In the genomic region with DNA sequence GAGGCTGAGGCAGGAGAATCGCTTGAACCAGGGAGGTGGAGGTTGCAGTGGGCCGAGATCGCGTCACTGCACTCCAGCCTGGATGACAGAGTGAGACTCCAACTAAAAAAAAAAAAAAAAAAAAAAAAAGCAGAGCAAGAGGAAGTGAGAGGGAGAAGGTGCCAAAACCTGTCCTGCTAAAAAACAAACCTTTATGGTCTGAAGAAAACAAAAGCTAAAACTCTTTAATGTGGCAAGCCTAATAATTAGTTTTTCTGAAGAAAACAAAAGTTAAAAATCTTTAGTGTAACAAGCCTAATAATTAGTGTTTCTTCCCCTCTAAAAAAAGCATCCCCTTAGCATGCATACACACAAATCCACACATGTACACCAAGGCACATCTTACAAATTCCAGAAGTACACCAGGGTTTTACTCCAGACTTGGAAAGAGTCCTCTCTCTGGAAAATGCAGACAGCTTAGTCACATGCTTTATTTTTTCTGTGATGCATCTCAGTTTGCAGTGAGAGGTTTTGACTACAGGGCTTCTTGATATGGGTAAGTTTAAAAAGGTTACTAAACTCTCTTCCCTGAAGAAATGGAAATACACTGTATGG, we compare ENCODE assay signal across 1 cellular context.
TF ChIP-seq lines count a peak whose summit lies in the region.

No MANE protein-coding gene starts in this region.

TF ChIP-seq in IMR-90, 13 proteins besides CTCF, POLR2A, EP300 and RAD21 (continued from another document):
- TF ChIP-seq ELK1 (IDR thresholded peaks at IDR 0.05; ENCODE audit: borderline replicate concordance, low read depth, low read length) (no peak), CEBPB (IDR thresholded peaks at IDR 0.05; ENCODE audit: low read depth, low read length) (no peak), MAFK (IDR thresholded peaks at IDR 0.05; ENCODE audit: low read depth, low read length) (no peak), MAZ (IDR thresholded peaks at IDR 0.05; ENCODE audit: borderline replicate concordance, low read depth, low read length) (no peak)
